In genomic region chr11:47586043-47586442, GRCh38 we compare ENCODE assay signal across 26 cellular contexts. TPM values are rescaled to one million over a fixed set of nuclear protein-coding genes. Genes with fewer than 3 reads are reported as not detected.
DNase-seq lines count a peak whose midpoint lies in the region; TF ChIP-seq lines count a peak whose summit lies in the region.
"Had no signal": no experiment of that assay in that cellular context is flagged by ENCODE, and none has a peak within 500 bp of the region (broad histone marks: within the 10 kb centered on the region; RNA-seq: fewer than 3 reads in every experiment).

No MANE protein-coding gene starts in this region.

- peak overlapping the region; percentile 65 for H3K9ac ChIP-seq in Loucy (ENCODE audit: low read depth, low read length, poor library complexity, severe bottlenecking)

- H3K79me2 ChIP-seq in Loucy (ENCODE audit: insufficient read depth, low read length): peaks cover 73% of the 10 kb centered on the region

- H3K9me3 ChIP-seq in Loucy (ENCODE audit: insufficient read depth, low read depth, low read length) (no peaks in the 10 kb centered on the region), HAP-1 (no peaks in the 10 kb centered on the region), Peyer's patch (no peaks in the 10 kb centered on the region)
- H3K9me3 ChIP-seq: adrenal gland, BE2C, gastrocnemius medialis, lower lobe of right lung, SJCRH30, transverse colon had no signal

- H4K20me1 ChIP-seq in Loucy (ENCODE audit: insufficient read depth, low read length, poor library complexity, severe bottlenecking): peaks cover 5% of the 10 kb centered on the region

- H3K27ac ChIP-seq in dorsolateral prefrontal cortex (peak overlapping the region in 44 of 59 donors; percentile 1 to 77 (median 56)), layer of hippocampus (ENCODE audit: low read depth, low read length) (peak overlapping the region; percentile 30), Peyer's patch (no peak overlapping the region)
- H3K27ac ChIP-seq: brain microvascular endothelial cell, lower lobe of right lung, SJCRH30, transverse colon had no signal

- H3K27me3 ChIP-seq in Loucy (ENCODE audit: insufficient read depth, low read length, poor library complexity, severe bottlenecking) (no peaks in the 10 kb centered on the region), dorsolateral prefrontal cortex (no peaks in the 10 kb centered on the region), layer of hippocampus (ENCODE audit: control insufficient read depth, insufficient read depth, low read length) (no peaks in the 10 kb centered on the region), HAP-1 (ENCODE audit: low read depth) (no peaks in the 10 kb centered on the region), Peyer's patch (no peaks in the 10 kb centered on the region)
- H3K27me3 ChIP-seq: BE2C, brain microvascular endothelial cell, SJCRH30 had no signal

- H3K9me2 ChIP-seq in Loucy (replicated peaks; ENCODE audit: low read depth, low read length): no peaks in the 10 kb centered on the region

- H3F3A ChIP-seq in Loucy (ENCODE audit: low read depth): 0 out of 2 replicates have a peak, but pooled peaks cover 11% of the 10 kb centered on the region

- TF ChIP-seq CTCF in Loucy (conservative IDR thresholded peaks at IDR 0.05; ENCODE audit: low read length): no peak
- TF ChIP-seq CTCF in dorsolateral prefrontal cortex (IDR thresholded peaks at IDR 0.05 in 54 of 56, conservative IDR thresholded peaks at IDR 0.05 in 2 of 56; ENCODE audit: low read depth in 1 of 56, partially characterized antibody in 56 of 56): no peak
- TF ChIP-seq CTCF in Peyer's patch (IDR thresholded peaks at IDR 0.05): no peak

- intact Hi-C loops in dorsolateral prefrontal cortex (cut with DNase I): no loop called here
- intact Hi-C loops in posterior vena cava (cut with DNase I): no loop called here

- H3K4me3 ChIP-seq in Loucy (ENCODE audit: low read length, poor library complexity, severe bottlenecking): no peak overlapping the region
- H3K4me3 ChIP-seq in dorsolateral prefrontal cortex: no peak overlapping the region
- H3K4me3 ChIP-seq in HAP-1: no peak overlapping the region
- no peak overlapping the region for H3K4me3 ChIP-seq in Peyer's patch
- H3K4me3 ChIP-seq: adrenal gland, coronary artery, gastrocnemius medialis, lower lobe of right lung, SJCRH30, smooth muscle cell, transverse colon had no signal

- H3K36me3 ChIP-seq in Loucy (ENCODE audit: insufficient read depth, low read length) (peaks cover 38% of the 10 kb centered on the region; the same call in 1 of the 2 replicates), HAP-1 (replicated peaks) (peaks cover 33% of the 10 kb centered on the region), Peyer's patch (peaks cover 0 to 41% (median 0%) of the 10 kb centered on the region in 3 donors)

- in situ Hi-C loops in HAP-1 (cut with MboI; ENCODE audit: low sequenced_read_pairs): no loop called here

- DNase-seq in dorsolateral prefrontal cortex (no peak), posterior vena cava (ENCODE audit: low spot score) (peak; percentile 87), HAP-1 (ENCODE audit: low spot score in 2 of 2) (no peak), Peyer's patch (no peak), NCI-H2196 treated with DMSO at 0.1 percent for 48 hours (lab: John Stamatoyannopoulos, UW; ENCODE audit: unreplicated experiment) (no peak), islet precursor cell (no peak)
- DNase-seq: activated B cell treated with CpG ODN at 0.5 μM for 24 hours; activated CD4-positive, alpha-beta T cell treated with anti-CD3 and anti-CD28 coated beads, Interleukin-2, amount 50 U/mL, for 1 hour; activated naive CD4-positive, alpha-beta T cell treated with anti-CD3 and anti-CD28 coated beads for 36 hours; adrenal gland; BE2C; brain microvascular endothelial cell; gastrocnemius medialis; lower lobe of right lung; NCI-H1092; NCI-H187; NCI-H526; SJCRH30; stimulated activated CD4-positive, alpha-beta T cell treated with anti-CD3 and anti-CD28 coated beads, Interleukin-2, amount 100 ng/mL, for 24 hours; transverse colon had no signal

- no peak for TF ChIP-seq POLR2A in Peyer's patch (IDR thresholded peaks at IDR 0.05)

- H2AFZ ChIP-seq in Loucy (ENCODE audit: low read length): no peak overlapping the region

- H3K4me2 ChIP-seq in Loucy (ENCODE audit: low read depth, low read length, poor library complexity, severe bottlenecking): peak overlapping the region; percentile 72
- H3K4me2 ChIP-seq: smooth muscle cell had no signal

- H3K4me1 ChIP-seq in Loucy (ENCODE audit: insufficient read depth, low read length, poor library complexity, severe bottlenecking) (peaks cover 64% of the 10 kb centered on the region), HAP-1 (no peaks in the 10 kb centered on the region), Peyer's patch (peaks cover 0 to 3% (median 0%) of the 10 kb centered on the region in 4 donors)
- H3K4me1 ChIP-seq: adrenal gland, BE2C, gastrocnemius medialis, lower lobe of right lung had no signal

RNA-seq across cellular contexts. Expression of gene FAM180B, which starts 0.4 kb away (rescaled TPM):
- 1 to 10 TPM in 3 of 120 experiments, under 1 TPM in 43, not detected in 74; 0.29 to 1.2 (median 0.50) TPM for total RNA-seq in dorsolateral prefrontal cortex
- total RNA-seq in posterior vena cava: 1 to 10 TPM; 3.4 to 7.2 TPM
- total RNA-seq in Peyer's patch: not detected
- total RNA-seq: activated naive CD4-positive, alpha-beta T cell treated with anti-CD3 and anti-CD28 coated beads for 36 hours; esophagus mucosa; gastrocnemius medialis; H7; smooth muscle cell had no signal

RNA-seq across cellular contexts. Expression of gene NDUFS3, which starts 7.2 kb away (rescaled TPM):
- 100 to 1,000 TPM in 100 of 120 experiments, 10 to 100 TPM in 20; 59.7 to 172 (median 126) TPM for total RNA-seq in dorsolateral prefrontal cortex
- total RNA-seq in posterior vena cava: 10 to 100 TPM; 65.6 to 70.3 TPM
- 100 to 1,000 TPM; 109 to 152 (median 126) TPM for total RNA-seq in Peyer's patch

RNA-seq across cellular contexts. Expression of gene KBTBD4, which starts 7.3 kb away (rescaled TPM):
- total RNA-seq in dorsolateral prefrontal cortex (10 to 100 TPM; 12.8 to 27.9 (median 19.6) TPM), posterior vena cava (10 to 100 TPM in 1 of 2 donors, 1 to 10 TPM in 1; 9.5 to 12.3 TPM), Peyer's patch (10 to 100 TPM in 2 of 4 donors, 1 to 10 TPM in 2; 6.6 to 11.9 (median 9.7) TPM)

RNA-seq across cellular contexts. Expression of gene C1QTNF4, which starts 8.2 kb away (rescaled TPM):
- total RNA-seq in dorsolateral prefrontal cortex: 10 to 100 TPM; 23.7 to 93.5 (median 63.9) TPM
- total RNA-seq in posterior vena cava: 1 to 10 TPM; 2.0 to 7.1 TPM
- total RNA-seq in Peyer's patch: 1 to 10 TPM in 2 of 4 donors, not detected in 2; 1.2 to 4.4 TPM
- total RNA-seq: activated B cell treated with CpG ODN at 0.5 μM for 24 hours; activated naive CD4-positive, alpha-beta T cell treated with anti-CD3 and anti-CD28 coated beads for 36 hours; esophagus mucosa; SJCRH30 had no signal

RNA-seq across cellular contexts. Expression of gene PTPMT1, which starts 20.6 kb away (rescaled TPM):
- total RNA-seq in dorsolateral prefrontal cortex: 10 to 100 TPM; 21.5 to 52.5 (median 36.6) TPM
- 10 to 100 TPM; 28.9 to 29.2 TPM for total RNA-seq in posterior vena cava
- 10 to 100 TPM; 43.1 to 80.9 (median 65.8) TPM for total RNA-seq in Peyer's patch

Comparison
In these comparisons a context has a peak if more than half of its experiments do, and no peak if none do; other contexts are left out.
1. H3K27ac ChIP-seq: peak in dorsolateral prefrontal cortex (44 of 59) and layer of hippocampus (single experiment); none in Peyer's patch (0 of 4).